Comparison of ENCODE assay signal across 13 cellular contexts in genomic region chr12:65952737-65953209, GRCh38.
A peak's percentile ranks its signal among the peaks of the same experiment; 100 is the strongest.
DNase-seq lines count a peak whose midpoint lies in the region; ATAC-seq and TF ChIP-seq lines count a peak whose summit lies in the region.
"Had no signal": no experiment of that assay in that cellular context is flagged by ENCODE, and none has a peak within 500 bp of the region (broad histone marks: within the 10 kb centered on the region; RNA-seq: fewer than 3 reads in every experiment).

No MANE protein-coding gene starts in this region.

- peaks cover 1% of the 10 kb centered on the region for H3K79me1 ChIP-seq in mesenchymal stem cell (replicated peaks; ENCODE audit: low read length, poor library complexity, severe bottlenecking)

- no CpG with 5 or more reads among the region's 1 CpG for WGBS in mesenchymal stem cell
- WGBS in tibial nerve, 2 donors: 64 to 87% methylated on average over 1 of the region's 1 CpG
- 92 to 94% methylated on average over 1 of the region's 1 CpG for WGBS in heart right ventricle, 2 donors

- ATAC-seq in GM18868 (IDR thresholded peaks at IDR 0.05; ENCODE audit: unreplicated experiment): peak; percentile 63
- ATAC-seq in activated T-helper 17 cell treated with anti-CD3 and anti-CD28 coated beads, Interleukin-2, amount 50 U/mL, for 72 hours (replicated peaks): peak; percentile 97
- no peak for ATAC-seq in heart right ventricle

- H2AK5ac ChIP-seq in mesenchymal stem cell (ENCODE audit: low read length, severe bottlenecking): no peak overlapping the region

- in situ Hi-C loops in Caki2 (cut with HindIII; ENCODE audit: low pct_unique_long_range_greater_than_20kb, low sequenced_read_pairs): no loop called here

- peaks cover 3% of the 10 kb centered on the region for H3K27me3 Mint-ChIP-seq in activated T-helper 17 cell treated with anti-CD3 and anti-CD28 coated beads, Interleukin-2, amount 50 U/mL, for 72 hours

- H3K36me3 Mint-ChIP-seq in activated T-helper 17 cell treated with anti-CD3 and anti-CD28 coated beads, Interleukin-2, amount 50 U/mL, for 72 hours (ENCODE audit: low read depth): no peaks in the 10 kb centered on the region
- H3K36me3 Mint-ChIP-seq: CD4-positive, CD25-positive, alpha-beta regulatory T cell had no signal

- H3K4me1 Mint-ChIP-seq in activated T-helper 17 cell treated with anti-CD3 and anti-CD28 coated beads, Interleukin-2, amount 50 U/mL, for 72 hours: no peaks in the 10 kb centered on the region
- H3K4me1 Mint-ChIP-seq: CD4-positive, CD25-positive, alpha-beta regulatory T cell had no signal

- H3K9ac ChIP-seq in mesenchymal stem cell (ENCODE audit: low read length): peak overlapping the region; percentile 7

- H3K4me1 ChIP-seq in mesenchymal stem cell (ENCODE audit: control insufficient read depth, insufficient read depth, low read depth, low read length): peaks cover 9% of the 10 kb centered on the region
- H3K4me1 ChIP-seq in tibial nerve: peaks cover 0 to 28% (median 4%) of the 10 kb centered on the region in 4 donors
- H3K4me1 ChIP-seq in heart right ventricle: peaks cover 0 to 18% (median 12%) of the 10 kb centered on the region in 9 donors

- H3K27ac ChIP-seq in mesenchymal stem cell (ENCODE audit: low read length, poor library complexity, severe bottlenecking) (peak overlapping the region; percentile 58), tibial nerve (no peak overlapping the region), heart right ventricle (no peak overlapping the region)
- H3K27ac ChIP-seq: right atrium auricular region had no signal

- no peaks in the 10 kb centered on the region for H3K9me3 Mint-ChIP-seq in activated T-helper 17 cell treated with anti-CD3 and anti-CD28 coated beads, Interleukin-2, amount 50 U/mL, for 72 hours

- no peak overlapping the region for H3K23ac ChIP-seq in mesenchymal stem cell (ENCODE audit: low read length in 2 of 2)

- no peak overlapping the region for H3K4me3 Mint-ChIP-seq in activated T-helper 17 cell treated with anti-CD3 and anti-CD28 coated beads, Interleukin-2, amount 50 U/mL, for 72 hours
- H3K4me3 Mint-ChIP-seq: CD4-positive, CD25-positive, alpha-beta regulatory T cell had no signal

- no peak overlapping the region for H3K27ac Mint-ChIP-seq in activated T-helper 17 cell treated with anti-CD3 and anti-CD28 coated beads, Interleukin-2, amount 50 U/mL, for 72 hours
- H3K27ac Mint-ChIP-seq: CD4-positive, CD25-positive, alpha-beta regulatory T cell had no signal

- no peak overlapping the region for H4K8ac ChIP-seq in mesenchymal stem cell (ENCODE audit: low read length)

- no peak overlapping the region for H3K14ac ChIP-seq in mesenchymal stem cell (ENCODE audit: low read length in 2 of 2)

- no peak overlapping the region for H3K4ac ChIP-seq in mesenchymal stem cell (ENCODE audit: low read depth in 1 of 2, low read length in 2 of 2)

- H3K9me3 ChIP-seq in mesenchymal stem cell (ENCODE audit: control insufficient read depth, low read length): no peaks in the 10 kb centered on the region
- no peaks in the 10 kb centered on the region for H3K9me3 ChIP-seq in tibial nerve
- no peaks in the 10 kb centered on the region for H3K9me3 ChIP-seq in heart right ventricle
- H3K9me3 ChIP-seq: right atrium auricular region had no signal

- H2BK15ac ChIP-seq in mesenchymal stem cell (ENCODE audit: low read depth, poor library complexity, severe bottlenecking): no peak overlapping the region

- TF ChIP-seq CTCF in tibial nerve (IDR thresholded peaks at IDR 0.05): no peak
- no peak for TF ChIP-seq CTCF in heart right ventricle (IDR thresholded peaks at IDR 0.05)

- no peak overlapping the region for H2BK5ac ChIP-seq in mesenchymal stem cell (ENCODE audit: low read depth, low read length, poor library complexity, severe bottlenecking)

- no peak overlapping the region for H2AFZ ChIP-seq in mesenchymal stem cell (ENCODE audit: low read depth, low read length)

- H3K18ac ChIP-seq in mesenchymal stem cell (ENCODE audit: low read depth in 1 of 2, low read length in 2 of 2): no peak overlapping the region

- TF ChIP-seq EP300 in tibial nerve (IDR thresholded peaks at IDR 0.05): no peak

- H2BK12ac ChIP-seq in mesenchymal stem cell (ENCODE audit: low read length in 2 of 2): no peak overlapping the region

- no peak overlapping the region for H3K4me2 ChIP-seq in mesenchymal stem cell (ENCODE audit: low read length, poor library complexity, severe bottlenecking)

- H3K27me3 ChIP-seq in mesenchymal stem cell (ENCODE audit: control insufficient read depth in 1 of 2, insufficient read depth in 1 of 2, low read length in 2 of 2) (no peaks in the 10 kb centered on the region), tibial nerve (peaks cover 0 to 3% of the 10 kb centered on the region in 2 donors), heart right ventricle (no peaks in the 10 kb centered on the region)
- H3K27me3 ChIP-seq: right atrium auricular region had no signal

- H4K91ac ChIP-seq in mesenchymal stem cell (ENCODE audit: low read length): no peak overlapping the region

- no peak for TF ChIP-seq POLR2A in tibial nerve (IDR thresholded peaks at IDR 0.05)

- H3K36me3 ChIP-seq in mesenchymal stem cell (ENCODE audit: control insufficient read depth in 1 of 2, insufficient read depth in 2 of 2, low read depth in 1 of 2, low read length in 2 of 2): peaks cover 7 to 52% of the 10 kb centered on the region in 2 experiments
- H3K36me3 ChIP-seq in tibial nerve: no peaks in the 10 kb centered on the region
- no peaks in the 10 kb centered on the region for H3K36me3 ChIP-seq in heart right ventricle
- H3K36me3 ChIP-seq: right atrium auricular region had no signal

- H3K4me3 ChIP-seq in mesenchymal stem cell (ENCODE audit: insufficient read depth in 1 of 2, low read depth in 1 of 2, low read length in 2 of 2): no peak overlapping the region
- no peak overlapping the region for H3K4me3 ChIP-seq in tibial nerve
- H3K4me3 ChIP-seq in heart right ventricle: no peak overlapping the region
- H3K4me3 ChIP-seq: right atrium auricular region had no signal

- DNase-seq in Caki2 (ENCODE audit: low read depth): peak; percentile 91
- peak; percentile 36 for DNase-seq in mesenchymal stem cell
- no peak for DNase-seq in GOT3 (lab: John Stamatoyannopoulos, UW)
- no peak for DNase-seq in tibial nerve (ENCODE audit: low spot score in 2 of 2)
- DNase-seq in heart right ventricle: no peak
- DNase-seq: CD4-positive, CD25-positive, alpha-beta regulatory T cell; effector CD4-positive, alpha-beta T cell; glutamatergic neuron; kidney glomerular epithelial cell; NCI-H2171 treated with DMSO at 0.1 percent for 48 hours had no signal

- intact Hi-C loops in heart right ventricle (cut with DNase I): loop anchor here in 1 of 10 donors (5.0 kb wide), 1 partner anchor 775 kb away; no protein-coding TSS in a partner anchor

- no peak overlapping the region for H2BK120ac ChIP-seq in mesenchymal stem cell (ENCODE audit: low read depth, low read length)

Comparison
In these comparisons a context has a peak if more than half of its experiments do, and no peak if none do; other contexts are left out.
1. DNase-seq: peak in Caki2 (single experiment) and mesenchymal stem cell (single experiment); none in GOT3 (single experiment), tibial nerve (0 of 2) and heart right ventricle (0 of 2).
2. ATAC-seq: peak in GM18868 (single experiment) and activated T-helper 17 cell treated with anti-CD3 and anti-CD28 coated beads, Interleukin-2, amount 50 U/mL, for 72 hours (single experiment); none in heart right ventricle (0 of 8).